10 cellular contexts compared by ENCODE assay signal in the genomic region with DNA sequence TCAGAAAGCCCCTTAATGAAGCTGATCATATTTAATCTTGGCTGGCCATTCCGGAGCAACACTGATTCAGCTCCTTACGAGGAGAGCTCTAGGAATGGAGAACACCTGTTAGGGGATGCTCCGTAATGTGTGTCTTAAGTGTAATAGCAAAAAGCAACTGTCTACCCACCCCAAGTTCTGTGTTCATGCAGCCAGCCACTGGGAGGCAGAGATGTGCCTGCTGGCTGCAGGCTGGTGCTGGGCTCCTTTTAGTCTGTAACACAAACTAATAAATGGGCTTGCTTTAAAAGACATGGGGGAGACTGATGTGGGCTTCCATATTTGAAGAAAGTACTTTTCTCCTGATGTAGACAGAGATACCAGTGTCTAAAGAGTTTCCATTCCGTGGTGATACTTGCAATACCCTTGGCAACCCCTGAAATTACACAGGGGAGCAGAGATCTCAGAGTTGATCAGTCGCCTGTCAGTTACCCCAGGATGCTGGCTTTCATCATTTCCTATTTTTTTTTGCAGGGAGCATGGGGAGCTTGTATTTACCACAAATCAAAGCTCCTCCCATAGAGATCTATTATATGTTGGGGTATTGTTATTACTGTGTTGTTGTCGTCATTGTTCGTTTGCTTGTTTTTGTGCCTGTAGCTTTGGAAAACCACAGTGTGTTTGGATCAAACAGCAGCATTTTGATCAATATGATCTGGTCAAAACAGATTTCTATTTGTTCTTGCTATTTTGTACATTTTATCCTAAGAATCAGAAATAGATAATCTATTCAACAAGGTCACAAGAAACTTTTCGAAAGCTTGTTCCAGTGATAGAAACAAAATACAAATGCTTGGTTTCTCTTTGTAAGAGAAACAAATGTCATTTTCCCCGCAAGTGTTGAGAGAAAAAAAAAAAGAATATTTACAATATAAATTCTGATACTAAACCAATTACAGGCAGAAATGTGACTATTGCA.
DNase-seq lines count a peak whose midpoint lies in the region; ATAC-seq, FAIRE-seq and TF ChIP-seq lines count a peak whose summit lies in the region.
"Had no signal": no experiment of that assay in that cellular context is flagged by ENCODE, and none has a peak within 500 bp of the region (broad histone marks: within the 10 kb centered on the region; RNA-seq: fewer than 3 reads in every experiment).

No MANE protein-coding gene starts in this region.

- no peak overlapping the region for H3K27ac ChIP-seq in K562 (ENCODE audit: extremely low read depth, low read depth, low read length)
- no peak overlapping the region for H3K27ac ChIP-seq in neural progenitor cell
- H3K27ac ChIP-seq: neutrophil had no signal

- no peak for ATAC-seq in K562
- ATAC-seq in GM21447 (IDR thresholded peaks at IDR 0.05; ENCODE audit: unreplicated experiment) = no peak
- ATAC-seq in HG03571 (IDR thresholded peaks at IDR 0.05; ENCODE audit: unreplicated experiment) = no peak
- no peak for ATAC-seq in HG03045 (IDR thresholded peaks at IDR 0.05; ENCODE audit: unreplicated experiment)
- ATAC-seq: T-helper 17 cell had no signal

- H3K79me2 ChIP-seq in K562 (ENCODE audit: control insufficient read depth, insufficient read depth, low read length) (no peaks in the 10 kb centered on the region), neural progenitor cell (ENCODE audit: low read depth) (no peaks in the 10 kb centered on the region)

- TF ChIP-seq CTCF in K562 (IDR thresholded peaks at IDR 0.05 in 2 of 3, conservative IDR thresholded peaks at IDR 0.05 in 1 of 3; ENCODE audit: insufficient read depth in 2 of 3, low read depth in 1 of 3, low read length in 3 of 3) (peak; percentile 22 to 30 (median 29); a peak in 2 of 6 replicates), neural progenitor cell (IDR thresholded peaks at IDR 0.05) (peak; percentile 62)

- peaks cover 7% of the 10 kb centered on the region for H3K27me3 Mint-ChIP-seq in neural progenitor cell (ENCODE audit: insufficient read depth, low read depth)

- H3F3A ChIP-seq in neural progenitor cell (ENCODE audit: low read depth) = no peaks in the 10 kb centered on the region

- H3K27ac Mint-ChIP-seq in neural progenitor cell = no peak overlapping the region
- H3K27ac Mint-ChIP-seq: T-helper 17 cell had no signal

- no peak overlapping the region for H2AFZ ChIP-seq in K562 (ENCODE audit: low read depth, low read length)
- H2AFZ ChIP-seq in neural progenitor cell (replicated peaks) = peak overlapping the region; percentile 86

- H3K27me3 ChIP-seq in K562 (ENCODE audit: control insufficient read depth in 2 of 2, insufficient read depth in 2 of 2, low read length in 2 of 2) (no peaks in the 10 kb centered on the region), neural progenitor cell (no peaks in the 10 kb centered on the region)

- DNase-seq in NCI-H146 (lab: John Stamatoyannopoulos, UW) = peak; percentile 4
- no peak for DNase-seq in NCI-H146 treated with DMSO at 0.1 percent for 48 hours (lab: John Stamatoyannopoulos, UW; ENCODE audit: unreplicated experiment)
- peak; percentile 16 for DNase-seq in NCI-H69 (lab: John Stamatoyannopoulos, UW)
- no peak for DNase-seq in K562 (ENCODE audit: extremely low read depth in 1 of 4, low spot score in 3 of 4)
- DNase-seq in neural progenitor cell (ENCODE audit: low spot score) = peak; percentile 65
- DNase-seq: T-helper 17 cell had no signal

- intact Hi-C loops in K562 (cut with micrococcal nuclease) = loop anchor here (5.0 kb wide), 1 partner anchor 52 kb away; no protein-coding TSS in a partner anchor

- H3K36me3 Mint-ChIP-seq in neural progenitor cell = no peaks in the 10 kb centered on the region

- H3K9me3 ChIP-seq in K562 (replicated peaks; ENCODE audit: control insufficient read depth, insufficient read depth, low read depth, low read length) (peaks cover 2% of the 10 kb centered on the region; the same call in 1 of the 2 replicates), neural progenitor cell (ENCODE audit: low read depth) (no peaks in the 10 kb centered on the region)
- H3K9me3 ChIP-seq: neutrophil had no signal

- H3K4me3 ChIP-seq in K562 = no peak overlapping the region
- no peak overlapping the region for H3K4me3 ChIP-seq in neural progenitor cell

- no peaks in the 10 kb centered on the region for H3K9me3 Mint-ChIP-seq in neural progenitor cell

- BruUV-seq in K562 (replicated peaks; lab: Mats Ljungman, UMichigan) = no TSS peak

- TF ChIP-seq RAD21 in K562 (CRISPR knock-in tag; conservative IDR thresholded peaks at IDR 0.05 in 1 of 2, IDR thresholded peaks at IDR 0.05 in 1 of 2) = peak in 1 of 2 experiments; percentile 33; a peak in 1 of 4 replicates

- H3K4me3 Mint-ChIP-seq in neural progenitor cell = no peak overlapping the region
- H3K4me3 Mint-ChIP-seq: T-helper 17 cell had no signal

- H3K4me1 ChIP-seq in K562 (replicated peaks in 1 of 2; ENCODE audit: control insufficient read depth in 2 of 2, insufficient read depth in 2 of 2, low read length in 2 of 2) = no peaks in the 10 kb centered on the region
- H3K4me1 ChIP-seq in neural progenitor cell = peaks cover 11% of the 10 kb centered on the region

- in situ Hi-C loops in K562 (cut with MboI) = no loop called here

- no peak for TF ChIP-seq POLR2A in K562 (conservative IDR thresholded peaks at IDR 0.05)

- H3K4me2 ChIP-seq in K562 (ENCODE audit: insufficient read depth, low read length) (no peak overlapping the region), neural progenitor cell (no peak overlapping the region)

- H4K20me1 ChIP-seq in K562 (replicated peaks; ENCODE audit: control insufficient read depth, insufficient read depth, low read length) = no peaks in the 10 kb centered on the region
- no peaks in the 10 kb centered on the region for H4K20me1 ChIP-seq in neural progenitor cell (ENCODE audit: low read depth)

- POLR2A ChIA-PET in K562 (lab: Yijun Ruan, JAX) = interaction anchor here (0.7 kb wide), 1 partner anchor 55 kb away, joined by 4 read pairs; no protein-coding TSS in a partner anchor

- TF ChIP-seq EP300 in K562 (IDR thresholded peaks at IDR 0.05; ENCODE audit: low read length) = no peak

- FAIRE-seq in K562 (lab: Jason Lieb, UNC) = no peak

- H3K9ac ChIP-seq in K562 (ENCODE audit: insufficient read depth in 1 of 2, low read depth in 2 of 2, low read length in 2 of 2) (no peak overlapping the region), neural progenitor cell (no peak overlapping the region)

- CTCF ChIA-PET in K562 (lab: Yijun Ruan, JAX; ENCODE audit: low intra/inter-chr PET ratio) = no interaction called here

- 2% methylated on average over 9 of the region's 9 CpGs for WGBS in K562 (ENCODE audit: insufficient coverage, low coverage, missing lambda C conversion rate)

- no peaks in the 10 kb centered on the region for H3K9me1 ChIP-seq in K562 (ENCODE audit: control insufficient read depth, insufficient read depth, low read length)

- no peaks in the 10 kb centered on the region for H3K4me1 Mint-ChIP-seq in neural progenitor cell
- H3K4me1 Mint-ChIP-seq: T-helper 17 cell had no signal

- no peaks in the 10 kb centered on the region for H3K36me3 ChIP-seq in K562 (ENCODE audit: control insufficient read depth, insufficient read depth, low read length)
- no peaks in the 10 kb centered on the region for H3K36me3 ChIP-seq in neural progenitor cell
- H3K36me3 ChIP-seq: neutrophil had no signal

TF ChIP-seq in K562, 482 proteins besides CTCF, POLR2A, EP300 and RAD21:
- no peak for TF ChIP-seq KDM4B (IDR thresholded peaks at IDR 0.05; ENCODE audit: borderline replicate concordance in 2 of 2, low read depth in 1 of 2)
- TF ChIP-seq PHB2 (IDR thresholded peaks at IDR 0.05; ENCODE audit: low read depth) = no peak
- no peak for TF ChIP-seq CHD2 (IDR thresholded peaks at IDR 0.05; ENCODE audit: low read depth, low read length)
- no peak for TF ChIP-seq ZNF174 (CRISPR knock-in tag; IDR thresholded peaks at IDR 0.05)

Comparison
In these comparisons a context has a peak if more than half of its experiments do, and no peak if none do; other contexts are left out.
1. DNase-seq: peak in NCI-H146 (single experiment), NCI-H69 (single experiment) and neural progenitor cell (single experiment); none in NCI-H146 treated with DMSO at 0.1 percent for 48 hours (single experiment) and K562 (0 of 4).